9 cellular contexts compared by ENCODE assay signal in the genomic region with DNA sequence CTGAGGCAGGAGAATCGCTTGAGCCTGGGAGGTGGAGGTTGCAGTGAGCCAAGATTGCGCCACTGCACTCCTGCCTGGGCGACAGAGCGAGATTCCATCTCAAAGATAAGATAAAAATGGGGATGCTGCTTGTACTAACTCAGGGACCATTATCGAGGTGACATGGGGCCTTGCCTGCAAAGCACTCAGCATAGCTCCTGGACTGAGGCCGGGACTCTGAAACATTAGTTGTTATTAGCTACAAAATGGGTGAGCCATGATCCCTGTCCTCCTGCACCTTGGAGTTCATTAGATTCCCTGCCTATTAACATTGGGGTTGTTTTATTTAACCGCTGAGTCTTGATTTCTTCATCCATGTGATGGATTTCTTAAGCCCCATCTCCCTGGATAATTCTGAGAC. TPM values are rescaled to one million over a fixed set of nuclear protein-coding genes. Genes with fewer than 3 reads are reported as not detected.
"Had no signal": no experiment of that assay in that cellular context is flagged by ENCODE, and none has a peak within 500 bp of the region (broad histone marks: within the 10 kb centered on the region; RNA-seq: fewer than 3 reads in every experiment).

No MANE protein-coding gene starts in this region.

- H3K4me3 ChIP-seq: GM12878 had no signal

- ATAC-seq: GM12878 had no signal

- FAIRE-seq: G401.6, GM12878, GM12891, GM12892, GM18507, GM19239 had no signal

- DNase-seq: GDM1, GF-D8 had no signal

RNA-seq across cellular contexts. Expression of a gene that starts 6.1 kb away (rescaled TPM):
- total RNA-seq: GM12878 had no signal
- polyA plus RNA-seq: GM12878 had no signal

RNA-seq across cellular contexts. Expression of a gene that starts 42.3 kb away (rescaled TPM):
- total RNA-seq: G401, GM12878 had no signal
